Comparison of ENCODE assay signal across 1 cellular context in genomic region chr14:50860478-50861086, GRCh38.
TF ChIP-seq lines count a peak whose summit lies in the region.

No MANE protein-coding gene starts in this region.

TF ChIP-seq in K562, 482 proteins besides CTCF, POLR2A, EP300 and RAD21 (continued from another document):
- TF ChIP-seq ARID3A (IDR thresholded peaks at IDR 0.05; ENCODE audit: borderline replicate concordance, low read depth, low read length) = peak; percentile 92; the same call in 1 of the 2 replicates
- no peak for TF ChIP-seq POLR2AphosphoS5 (IDR thresholded peaks at IDR 0.05; ENCODE audit: control insufficient read depth, insufficient read depth, low read depth, low read length)
- no peak for TF ChIP-seq FOXO4 (CRISPR knock-in tag; IDR thresholded peaks at IDR 0.05)
- no peak for TF ChIP-seq POLR2AphosphoS2 (IDR thresholded peaks at IDR 0.05; ENCODE audit: low read length)
